ENCODE assay signal across 7 cellular contexts in the genomic region with DNA sequence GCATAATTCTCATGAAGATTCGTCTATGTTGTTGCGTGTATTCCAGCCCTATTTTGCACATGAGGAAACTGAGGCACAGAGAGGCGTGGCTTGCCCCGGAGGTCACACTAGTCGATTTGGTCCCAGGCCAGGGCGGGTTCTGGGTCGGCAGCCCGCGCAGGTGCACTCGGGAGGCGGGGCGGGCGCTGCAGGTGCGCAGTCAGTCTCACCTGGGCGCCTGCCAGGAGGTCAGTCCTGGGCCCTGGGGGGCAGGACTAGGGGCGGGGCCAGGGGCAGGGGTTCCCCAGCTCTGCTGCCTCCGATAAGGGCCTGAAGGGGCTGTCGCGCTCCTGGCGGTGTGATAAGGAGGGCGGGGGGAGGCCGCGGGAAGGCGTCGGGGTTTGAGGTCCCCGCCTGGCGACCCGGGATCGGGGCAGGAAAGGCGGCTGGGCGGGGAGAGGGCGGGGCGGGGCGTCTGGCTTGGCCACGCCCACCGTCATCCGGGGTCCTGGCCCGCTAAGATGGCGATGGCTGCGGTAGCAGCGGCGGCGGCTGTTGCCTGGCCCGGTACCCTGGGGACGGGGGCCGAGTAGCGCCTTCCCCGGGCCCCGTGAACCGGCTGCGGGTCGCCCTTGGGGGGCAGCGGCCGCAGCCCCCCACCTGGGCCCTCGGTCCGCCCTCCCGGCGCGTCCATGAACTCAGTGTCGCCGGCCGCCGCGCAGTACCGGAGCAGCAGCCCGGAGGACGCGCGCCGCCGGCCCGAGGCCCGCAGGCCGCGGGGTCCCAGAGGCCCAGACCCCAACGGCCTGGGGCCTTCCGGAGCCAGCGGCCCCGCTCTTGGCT. TPM values are rescaled to one million over a fixed set of nuclear protein-coding genes. Genes with fewer than 3 reads are reported as not detected.
DNase-seq lines count a peak whose midpoint lies in the region; ATAC-seq lines count a peak whose summit lies in the region.

Gene ATG4D, plus strand, starts transcription at position 485 of the 822 bp plus-strand sequence. Its CDS starts 187 bp downstream, at position 672.

- DNase-seq in NCI-H2227 treated with DMSO at 0.1 percent for 48 hours (lab: John Stamatoyannopoulos, UW) = peak; percentile 23
- peak; percentile 71 for DNase-seq in activated CD4-positive, alpha-beta T cell treated with anti-CD3 and anti-CD28 coated beads for 1 hour
- DNase-seq in cerebellum (ENCODE audit: low spot score) = peak; percentile 93
- DNase-seq in kidney glomerular epithelial cell (lab: John Stamatoyannopoulos, UW) = peak; percentile 44
- peak; percentile 86 for DNase-seq in stimulated activated CD4-positive, alpha-beta T cell treated with anti-CD3 and anti-CD28 coated beads, Interleukin-15, amount 100 ng/mL, for 24 hours

- peak; percentile 75 for ATAC-seq in GM18502 (IDR thresholded peaks at IDR 0.05; ENCODE audit: poor library complexity, unreplicated experiment)
- peak; percentile 76 for ATAC-seq in HG03045 (IDR thresholded peaks at IDR 0.05; ENCODE audit: unreplicated experiment)

RNA-seq across cellular contexts. Expression of gene ATG4D, which starts in this region (rescaled TPM):
- 10.3 TPM for total RNA-seq in cerebellum

Comparison
In these comparisons a context has a peak if more than half of its experiments do, and no peak if none do; other contexts are left out.
1. Peak in every context shown above with its lines: DNase-seq and ATAC-seq.
2. DNase-seq: peak in every context shown above with its lines; median percentile 93 in cerebellum; 86 in stimulated activated CD4-positive, alpha-beta T cell treated with anti-CD3 and anti-CD28 coated beads, Interleukin-15, amount 100 ng/mL, for 24 hours; 71 in activated CD4-positive, alpha-beta T cell treated with anti-CD3 and anti-CD28 coated beads for 1 hour; 44 in kidney glomerular epithelial cell; 23 in NCI-H2227 treated with DMSO at 0.1 percent for 48 hours.